Comparison of ENCODE assay signal across 15 cellular contexts in the genomic region with DNA sequence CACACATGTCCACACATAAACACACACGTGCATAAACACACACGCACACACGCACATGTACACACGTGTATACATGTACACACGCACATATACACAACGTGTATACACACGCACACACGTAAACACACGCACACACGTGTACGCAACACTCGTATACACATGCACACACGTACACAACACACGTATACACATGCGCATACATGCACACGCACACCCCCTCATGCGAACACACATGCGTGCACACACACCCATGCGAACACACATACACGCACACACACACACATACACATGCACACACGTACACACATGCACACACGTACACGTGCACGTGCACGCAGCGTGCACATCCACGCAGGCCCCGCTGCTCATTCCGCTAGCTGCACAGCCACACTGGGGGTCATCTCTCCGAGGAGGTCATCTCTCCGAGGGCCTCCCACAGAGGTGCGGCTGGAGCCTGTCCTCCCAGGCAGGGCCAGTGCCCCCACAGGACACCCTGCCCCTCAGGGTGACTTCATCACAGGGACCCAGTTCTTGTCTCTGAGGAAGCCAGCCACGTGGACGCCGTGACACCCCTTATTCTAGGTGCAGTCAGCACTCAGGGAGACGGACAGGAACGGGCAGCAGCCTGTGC. TPM values are rescaled to one million over a fixed set of nuclear protein-coding genes. Genes with fewer than 3 reads are reported as not detected.
"Had no signal": no experiment of that assay in that cellular context is flagged by ENCODE, and none has a peak within 500 bp of the region (broad histone marks: within the 10 kb centered on the region; RNA-seq: fewer than 3 reads in every experiment).

No MANE protein-coding gene starts in this region.

- H3K4me1 ChIP-seq: left lung had no signal

- H3K27ac ChIP-seq: epithelial cell of prostate, gastroesophageal sphincter, left lung, neutrophil, skin epidermis had no signal

- H3K36me3 ChIP-seq: neutrophil had no signal

- H3K4me3 ChIP-seq: gastroesophageal sphincter, left lung, skin epidermis had no signal

- ATAC-seq: activated CD8-positive, alpha-beta memory T cell treated with anti-CD3 and anti-CD28 coated beads, Interleukin-2, amount 10 ng/mL, durations not matched to agents 7 days and 5 days; activated naive CD4-positive, alpha-beta T cell treated with anti-CD3 and anti-CD28 coated beads, Interleukin-2, amount 50 U/mL, for 72 hours; activated T-cell treated with anti-CD3 and anti-CD28 coated beads, Interleukin-2, amount 50 U/mL, for 4 hours; gastroesophageal sphincter; left lung had no signal

- H3K9me3 ChIP-seq: gastroesophageal sphincter, left lung, neutrophil had no signal

- H3K27me3 ChIP-seq: gastroesophageal sphincter, left lung, neutrophil had no signal

- FAIRE-seq: keratinocyte had no signal

- DNase-seq: activated CD4-positive, alpha-beta T cell treated with anti-CD3 and anti-CD28 coated beads, Interleukin-2, amount 50 U/mL, for 48 hours; activated CD4-positive, CD25-positive, alpha-beta regulatory T cell treated with anti-CD3 and anti-CD28 coated beads, Interleukin-2, amount 50 U/mL, for 72 hours; activated CD8-positive, alpha-beta memory T cell treated with anti-CD3 and anti-CD28 coated beads, Interleukin-2, amount 10 ng/mL, durations not matched to agents 7 days and 5 days; activated effector memory CD4-positive, alpha-beta T cell treated with anti-CD3 and anti-CD28 coated beads, Interleukin-2, amount 50 U/mL, for 16 hours; activated T-cell treated with anti-CD3 and anti-CD28 coated beads, Interleukin-2, amount 50 U/mL, for 4 hours; amniotic stem cell; effector memory CD4-positive, alpha-beta T cell; left lung had no signal

RNA-seq across cellular contexts. Expression of a gene that starts 25.9 kb away (rescaled TPM):
- total RNA-seq: activated CD8-positive, alpha-beta memory T cell treated with anti-CD3 and anti-CD28 coated beads, Interleukin-2, amount 10 ng/mL, durations not matched to agents 7 days and 5 days; activated naive CD4-positive, alpha-beta T cell treated with anti-CD3 and anti-CD28 coated beads, Interleukin-2, amount 50 U/mL, for 72 hours; activated T-cell treated with anti-CD3 and anti-CD28 coated beads, Interleukin-2, amount 50 U/mL, for 4 hours; gastroesophageal sphincter; left lung; mesenteric fat pad had no signal
